8 cellular contexts compared by ENCODE assay signal in the genomic region with DNA sequence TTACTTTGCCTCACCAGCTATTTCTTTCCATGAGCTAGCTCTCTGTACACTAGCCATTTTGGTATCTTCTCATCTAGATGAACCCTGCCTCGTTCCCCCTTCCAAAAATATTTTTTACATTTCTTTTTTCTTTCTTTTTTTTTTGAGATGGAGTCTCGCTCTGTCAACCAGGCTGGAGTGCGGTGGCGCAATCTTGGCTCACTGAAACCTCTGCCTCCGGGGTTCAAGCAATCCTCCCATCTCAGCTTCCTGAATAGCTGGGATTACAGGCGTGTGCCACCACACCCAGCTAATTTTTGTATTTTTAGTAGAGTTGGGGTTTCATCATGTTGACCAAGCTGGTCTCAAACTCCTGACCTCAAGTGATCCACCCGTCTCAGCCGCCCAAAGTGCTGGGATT. TPM values are rescaled to one million over a fixed set of nuclear protein-coding genes. Genes with fewer than 3 reads are reported as not detected.
"Had no signal": no experiment of that assay in that cellular context is flagged by ENCODE, and none has a peak within 500 bp of the region (broad histone marks: within the 10 kb centered on the region; RNA-seq: fewer than 3 reads in every experiment).

No MANE protein-coding gene starts in this region.

RNA-seq across cellular contexts. Expression of a gene that starts 30.2 kb away (rescaled TPM):
- total RNA-seq: activated B cell treated with CpG ODN at 0.5 μM for 24 hours; activated T-helper 1 cell treated with anti-CD3 and anti-CD28 coated beads, Interleukin-12 subunit alpha, Interleukin-12 subunit beta, Interleukin-2, Interleukin-4 antibody, amounts not matched to agents 30 ng/mL and 10 ng/mL and 1 ng/mL, durations not matched to agents 14 hours and 24 hours and 36 hours; T-helper 17 cell had no signal

RNA-seq across cellular contexts. Expression of a gene that starts 57.3 kb away (rescaled TPM):
- total RNA-seq: activated B cell treated with CpG ODN at 0.5 μM for 24 hours; activated CD8-positive, alpha-beta T cell treated with anti-CD3 and anti-CD28 coated beads, Interleukin-2, amount 10 ng/mL, durations not matched to agents 7 days and 5 days; activated naive CD8-positive, alpha-beta T cell treated with anti-CD3 and anti-CD28 coated beads for 36 hours; activated T-helper 1 cell treated with anti-CD3 and anti-CD28 coated beads, Interleukin-12 subunit alpha, Interleukin-12 subunit beta, Interleukin-2, Interleukin-4 antibody, amounts not matched to agents 30 ng/mL and 10 ng/mL and 1 ng/mL, durations not matched to agents 14 hours and 24 hours and 36 hours; cardiac muscle cell; NCI-H460; Right ventricle myocardium inferior; T-helper 17 cell had no signal
- polyA plus RNA-seq: cardiac muscle cell had no signal
